ENCODE assay signal across 8 cellular contexts in the genomic region with DNA sequence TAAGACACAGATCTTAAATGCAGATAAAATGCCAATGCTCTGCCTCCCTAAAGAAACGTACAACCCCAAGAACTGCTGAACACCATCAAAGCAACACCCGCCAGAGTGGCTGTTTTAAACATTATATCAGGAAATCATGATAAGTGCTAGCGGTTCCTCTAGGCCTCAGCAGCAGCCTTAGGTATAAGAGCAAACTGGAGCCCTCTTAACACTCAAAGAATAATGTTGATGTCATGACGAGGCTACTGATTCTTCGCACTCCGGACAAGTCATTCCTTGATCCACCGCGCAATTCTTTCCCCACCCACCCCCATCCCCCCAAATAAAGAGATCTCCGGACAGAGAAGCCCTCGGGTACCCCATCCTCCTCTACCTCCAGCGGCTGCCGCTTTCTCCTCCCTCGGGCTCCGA. TPM values are rescaled to one million over a fixed set of nuclear protein-coding genes. Genes with fewer than 3 reads are reported as not detected.
DNase-seq lines count a peak whose midpoint lies in the region; ATAC-seq and TF ChIP-seq lines count a peak whose summit lies in the region.

No MANE protein-coding gene starts in this region.

- H3K4me3 Mint-ChIP-seq in CD4-positive, CD25-positive, alpha-beta regulatory T cell = peak overlapping the region; percentile 95 to 100 (median 96)
- H3K4me3 Mint-ChIP-seq in activated CD8-positive, alpha-beta T cell treated with anti-CD3 and anti-CD28 coated beads, Interleukin-2, amount 10 ng/mL, durations not matched to agents 7 days and 5 days = peak overlapping the region; percentile 91

- H3K27me3 Mint-ChIP-seq in CD4-positive, CD25-positive, alpha-beta regulatory T cell = peaks cover 15% of the 10 kb centered on the region
- H3K27me3 Mint-ChIP-seq in activated CD8-positive, alpha-beta T cell treated with anti-CD3 and anti-CD28 coated beads, Interleukin-2, amount 10 ng/mL, durations not matched to agents 7 days and 5 days (ENCODE audit: low read depth) = no peaks in the 10 kb centered on the region

- TF ChIP-seq CTCF in sigmoid colon (IDR thresholded peaks at IDR 0.05) = no peak

- H3K27ac Mint-ChIP-seq in CD4-positive, CD25-positive, alpha-beta regulatory T cell = peak overlapping the region; percentile 92 to 98 (median 97)
- peak overlapping the region; percentile 92 for H3K27ac Mint-ChIP-seq in activated CD8-positive, alpha-beta T cell treated with anti-CD3 and anti-CD28 coated beads, Interleukin-2, amount 10 ng/mL, durations not matched to agents 7 days and 5 days

- H3K27me3 ChIP-seq in CD4-positive, CD25-positive, alpha-beta regulatory T cell (ENCODE audit: control insufficient read depth, insufficient read depth, low read length) = no peaks in the 10 kb centered on the region
- no peaks in the 10 kb centered on the region for H3K27me3 ChIP-seq in sigmoid colon

- no peak for TF ChIP-seq POLR2A in sigmoid colon (IDR thresholded peaks at IDR 0.05)

- CTCF ChIA-PET in activated CD8-positive, alpha-beta T cell treated with anti-CD3 and anti-CD28 coated beads, Interleukin-2, amount 10 ng/mL, durations not matched to agents 7 days and 5 days (lab: Charles Lee) = interaction anchor here (1.4 to 3.5 kb wide), 3 partner anchors 105 to 274 kb away, joined by 3 to 20 read pairs (median 7); a partner anchor contains a TSS

- peaks cover 27% of the 10 kb centered on the region for H3K4me1 ChIP-seq in CD4-positive, CD25-positive, alpha-beta regulatory T cell (ENCODE audit: control insufficient read depth, insufficient read depth, low read length, poor library complexity, severe bottlenecking)
- peaks cover 0 to 37% (median 33%) of the 10 kb centered on the region in 4 donors for H3K4me1 ChIP-seq in sigmoid colon

- no peak for TF ChIP-seq EP300 in sigmoid colon (IDR thresholded peaks at IDR 0.05)

- POLR2A ChIA-PET in activated CD8-positive, alpha-beta T cell treated with anti-CD3 and anti-CD28 coated beads, Interleukin-2, amount 10 ng/mL, durations not matched to agents 7 days and 5 days (lab: Charles Lee) = interaction anchor here (1.2 to 4.0 kb wide), 4 partner anchors 24 to 331 kb away, joined by 3 to 63 read pairs (median 4); a partner anchor contains a TSS

- peak in 2 of 3 donors; percentile 25 to 37 for DNase-seq in CD4-positive, CD25-positive, alpha-beta regulatory T cell
- DNase-seq in HT-29 (ENCODE audit: low spot score) = peak; percentile 57
- peak; percentile 40 for DNase-seq in activated CD8-positive, alpha-beta T cell treated with anti-CD3 and anti-CD28 coated beads, Interleukin-2, amount 10 ng/mL, durations not matched to agents 7 days and 5 days
- peak; percentile 29 for DNase-seq in globus pallidus (ENCODE audit: low spot score)
- no peak for DNase-seq in sigmoid colon
- no peak for DNase-seq in NCI-H524 treated with DMSO at 0.1 percent for 48 hours (lab: John Stamatoyannopoulos, UW)
- DNase-seq in NCI-H2196 (lab: John Stamatoyannopoulos, UW; ENCODE audit: unreplicated experiment) = no peak

- H3K36me3 Mint-ChIP-seq in CD4-positive, CD25-positive, alpha-beta regulatory T cell = peaks cover 6% of the 10 kb centered on the region
- peaks cover 33% of the 10 kb centered on the region for H3K36me3 Mint-ChIP-seq in activated CD8-positive, alpha-beta T cell treated with anti-CD3 and anti-CD28 coated beads, Interleukin-2, amount 10 ng/mL, durations not matched to agents 7 days and 5 days (ENCODE audit: low read depth)

- no peaks in the 10 kb centered on the region for H3K9me3 Mint-ChIP-seq in CD4-positive, CD25-positive, alpha-beta regulatory T cell
- H3K9me3 Mint-ChIP-seq in activated CD8-positive, alpha-beta T cell treated with anti-CD3 and anti-CD28 coated beads, Interleukin-2, amount 10 ng/mL, durations not matched to agents 7 days and 5 days (ENCODE audit: insufficient read depth) = no peaks in the 10 kb centered on the region

- ATAC-seq in CD4-positive, CD25-positive, alpha-beta regulatory T cell (ENCODE audit: low read depth in 2 of 2) = no peak
- no peak for ATAC-seq in activated CD8-positive, alpha-beta T cell treated with anti-CD3 and anti-CD28 coated beads, Interleukin-2, amount 10 ng/mL, durations not matched to agents 7 days and 5 days
- no peak for ATAC-seq in GM21526 (IDR thresholded peaks at IDR 0.05; ENCODE audit: low FRiP score, unreplicated experiment)

- peak overlapping the region; percentile 91 for H3K27ac ChIP-seq in CD4-positive, CD25-positive, alpha-beta regulatory T cell (ENCODE audit: insufficient read depth, low read length, poor library complexity, severe bottlenecking)
- H3K27ac ChIP-seq in sigmoid colon = peak overlapping the region; percentile 88 to 97 (median 90)

- intact Hi-C loops in sigmoid colon (cut with DNase I) = loop anchor here (2.0 kb wide), 1 partner anchor 635 kb away; no protein-coding TSS in a partner anchor

- WGBS in sigmoid colon, 2 donors = 1% methylated on average over 14 of the region's 14 CpGs

- no peaks in the 10 kb centered on the region for H3K36me3 ChIP-seq in CD4-positive, CD25-positive, alpha-beta regulatory T cell (ENCODE audit: control insufficient read depth, insufficient read depth, low read length)
- H3K36me3 ChIP-seq in sigmoid colon = no peaks in the 10 kb centered on the region

- no peaks in the 10 kb centered on the region for H3K9me3 ChIP-seq in CD4-positive, CD25-positive, alpha-beta regulatory T cell (ENCODE audit: control insufficient read depth in 2 of 2, low read length in 2 of 2)
- no peaks in the 10 kb centered on the region for H3K9me3 ChIP-seq in sigmoid colon

- peak overlapping the region; percentile 96 for H3K4me3 ChIP-seq in CD4-positive, CD25-positive, alpha-beta regulatory T cell (ENCODE audit: low read depth, low read length)
- peak overlapping the region; percentile 71 to 76 (median 72) for H3K4me3 ChIP-seq in sigmoid colon

- H3K4me1 Mint-ChIP-seq in CD4-positive, CD25-positive, alpha-beta regulatory T cell = peaks cover 41 to 63% (median 55%) of the 10 kb centered on the region in 4 donors
- H3K4me1 Mint-ChIP-seq in activated CD8-positive, alpha-beta T cell treated with anti-CD3 and anti-CD28 coated beads, Interleukin-2, amount 10 ng/mL, durations not matched to agents 7 days and 5 days (ENCODE audit: low read depth) = peaks cover 42% of the 10 kb centered on the region

RNA-seq across cellular contexts. Expression of a gene that starts 0.5 kb away (rescaled TPM):
- 13.5 TPM for total RNA-seq in CD4-positive, CD25-positive, alpha-beta regulatory T cell
- 10 to 100 TPM in 3 of 4 donors, 1 to 10 TPM in 1; 9.3 to 11.7 (median 10.9) TPM for polyA plus RNA-seq in CD4-positive, CD25-positive, alpha-beta regulatory T cell
- total RNA-seq in HT-29 (2014; rRNA removed; shearing (Covaris generic)) = 17.4 and 17.5 TPM in 2 replicates
- total RNA-seq in activated CD8-positive, alpha-beta T cell treated with anti-CD3 and anti-CD28 coated beads, Interleukin-2, amount 10 ng/mL, durations not matched to agents 7 days and 5 days = 10 to 100 TPM; 40.2 to 42.1 TPM
- 1 to 10 TPM; 5.0 to 10.0 (median 8.4) TPM for total RNA-seq in sigmoid colon
- polyA plus RNA-seq in sigmoid colon = 1 to 10 TPM; 4.6 to 6.5 (median 4.8) TPM

RNA-seq across cellular contexts. Expression of a gene that starts 24.9 kb away (rescaled TPM):
- 25.3 TPM for total RNA-seq in CD4-positive, CD25-positive, alpha-beta regulatory T cell
- 10 to 100 TPM; 59.1 to 76.8 (median 63.6) TPM for polyA plus RNA-seq in CD4-positive, CD25-positive, alpha-beta regulatory T cell
- total RNA-seq in HT-29 (2014; rRNA removed; shearing (Covaris generic)) = 21.9 and 27.0 TPM in 2 replicates
- total RNA-seq in activated CD8-positive, alpha-beta T cell treated with anti-CD3 and anti-CD28 coated beads, Interleukin-2, amount 10 ng/mL, durations not matched to agents 7 days and 5 days = 10 to 100 TPM; 33.7 to 34.6 TPM
- 10 to 100 TPM; 33.0 to 64.6 (median 53.8) TPM for total RNA-seq in sigmoid colon
- 10 to 100 TPM; 28.9 to 31.0 (median 30.0) TPM for polyA plus RNA-seq in sigmoid colon

Comparison
In these comparisons a context has a peak if more than half of its experiments do, and no peak if none do; other contexts are left out.
1. DNase-seq: peak in CD4-positive, CD25-positive, alpha-beta regulatory T cell (2 of 3), HT-29 (single experiment), activated CD8-positive, alpha-beta T cell treated with anti-CD3 and anti-CD28 coated beads, Interleukin-2, amount 10 ng/mL, durations not matched to agents 7 days and 5 days (single experiment) and globus pallidus (single experiment); none in sigmoid colon (single experiment), NCI-H524 treated with DMSO at 0.1 percent for 48 hours (single experiment) and NCI-H2196 (single experiment).